In the genomic region with DNA sequence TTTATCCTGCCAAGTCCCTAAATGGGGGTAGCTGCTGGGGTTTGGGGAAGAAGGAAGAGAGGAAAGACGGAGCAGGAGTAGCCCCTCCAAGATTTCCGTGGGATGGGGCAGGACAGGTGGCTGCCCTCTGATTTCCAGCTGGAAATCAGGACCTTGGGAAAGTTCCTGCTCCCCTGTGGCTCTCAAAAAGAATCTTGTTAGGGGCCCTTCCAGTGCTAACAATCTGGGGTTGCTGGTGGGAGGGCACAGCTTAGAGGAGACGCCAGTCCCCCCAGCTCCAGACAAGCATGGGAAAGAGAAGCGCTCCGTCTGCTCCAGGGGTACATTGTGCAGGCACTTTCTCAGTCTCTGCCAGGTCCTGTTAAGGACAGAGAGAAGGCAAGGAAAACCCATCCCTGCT, we compare ENCODE assay signal across 1 cellular context.
TF ChIP-seq lines count a peak whose summit lies in the region.

No MANE protein-coding gene starts in this region.

TF ChIP-seq in WTC11, 78 proteins besides CTCF, POLR2A, EP300 and RAD21:
- TF ChIP-seq FOXJ3 (CRISPR knock-in tag; IDR thresholded peaks at IDR 0.05; ENCODE audit: borderline replicate concordance), result no peak
- TF ChIP-seq SMAD4 (CRISPR knock-in tag; IDR thresholded peaks at IDR 0.05), result no peak
- TF ChIP-seq ZNF263 (CRISPR knock-in tag; IDR thresholded peaks at IDR 0.05; ENCODE audit: low read depth), result no peak
- TF ChIP-seq MLX (CRISPR knock-in tag; IDR thresholded peaks at IDR 0.05), result no peak
- TF ChIP-seq HMGXB4 (CRISPR knock-in tag; IDR thresholded peaks at IDR 0.05), result no peak
- TF ChIP-seq NR3C1 (CRISPR knock-in tag; conservative IDR thresholded peaks at IDR 0.05; ENCODE audit: low read depth), result no peak
- TF ChIP-seq ZNF219 (CRISPR knock-in tag; IDR thresholded peaks at IDR 0.05; ENCODE audit: borderline replicate concordance), result no peak
- TF ChIP-seq, protein P1, sequence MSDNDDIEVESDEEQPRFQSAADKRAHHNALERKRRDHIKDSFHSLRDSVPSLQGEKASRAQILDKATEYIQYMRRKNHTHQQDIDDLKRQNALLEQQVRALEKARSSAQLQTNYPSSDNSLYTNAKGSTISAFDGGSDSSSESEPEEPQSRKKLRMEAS (CRISPR knock-in tag; IDR thresholded peaks at IDR 0.05), result no peak
- no peak for TF ChIP-seq TCF7 (CRISPR knock-in tag; IDR thresholded peaks at IDR 0.05; ENCODE audit: low read depth)
- no peak for TF ChIP-seq ZNF423 (CRISPR knock-in tag; IDR thresholded peaks at IDR 0.05)
- TF ChIP-seq ERG (CRISPR knock-in tag; IDR thresholded peaks at IDR 0.05), result no peak
- TF ChIP-seq ZNF416 (CRISPR knock-in tag; IDR thresholded peaks at IDR 0.05), result no peak
- TF ChIP-seq FOXP1 (CRISPR knock-in tag; IDR thresholded peaks at IDR 0.05; ENCODE audit: borderline replicate concordance), result no peak
- TF ChIP-seq ZNF281 (CRISPR knock-in tag; IDR thresholded peaks at IDR 0.05), result no peak
- TF ChIP-seq ZBTB21 (CRISPR knock-in tag; IDR thresholded peaks at IDR 0.05; ENCODE audit: borderline replicate concordance), result no peak
- TF ChIP-seq, protein P2, sequence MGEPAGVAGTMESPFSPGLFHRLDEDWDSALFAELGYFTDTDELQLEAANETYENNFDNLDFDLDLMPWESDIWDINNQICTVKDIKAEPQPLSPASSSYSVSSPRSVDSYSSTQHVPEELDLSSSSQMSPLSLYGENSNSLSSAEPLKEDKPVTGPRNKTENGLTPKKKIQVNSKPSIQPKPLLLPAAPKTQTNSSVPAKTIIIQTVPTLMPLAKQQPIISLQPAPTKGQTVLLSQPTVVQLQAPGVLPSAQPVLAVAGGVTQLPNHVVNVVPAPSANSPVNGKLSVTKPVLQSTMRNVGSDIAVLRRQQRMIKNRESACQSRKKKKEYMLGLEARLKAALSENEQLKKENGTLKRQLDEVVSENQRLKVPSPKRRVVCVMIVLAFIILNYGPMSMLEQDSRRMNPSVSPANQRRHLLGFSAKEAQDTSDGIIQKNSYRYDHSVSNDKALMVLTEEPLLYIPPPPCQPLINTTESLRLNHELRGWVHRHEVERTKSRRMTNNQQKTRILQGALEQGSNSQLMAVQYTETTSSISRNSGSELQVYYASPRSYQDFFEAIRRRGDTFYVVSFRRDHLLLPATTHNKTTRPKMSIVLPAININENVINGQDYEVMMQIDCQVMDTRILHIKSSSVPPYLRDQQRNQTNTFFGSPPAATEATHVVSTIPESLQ (CRISPR knock-in tag; IDR thresholded peaks at IDR 0.05), result no peak
- TF ChIP-seq ESRRA (CRISPR knock-in tag; IDR thresholded peaks at IDR 0.05; ENCODE audit: borderline replicate concordance), result no peak
- no peak for TF ChIP-seq E2F5 (CRISPR knock-in tag; IDR thresholded peaks at IDR 0.05)
- TF ChIP-seq, protein P3, sequence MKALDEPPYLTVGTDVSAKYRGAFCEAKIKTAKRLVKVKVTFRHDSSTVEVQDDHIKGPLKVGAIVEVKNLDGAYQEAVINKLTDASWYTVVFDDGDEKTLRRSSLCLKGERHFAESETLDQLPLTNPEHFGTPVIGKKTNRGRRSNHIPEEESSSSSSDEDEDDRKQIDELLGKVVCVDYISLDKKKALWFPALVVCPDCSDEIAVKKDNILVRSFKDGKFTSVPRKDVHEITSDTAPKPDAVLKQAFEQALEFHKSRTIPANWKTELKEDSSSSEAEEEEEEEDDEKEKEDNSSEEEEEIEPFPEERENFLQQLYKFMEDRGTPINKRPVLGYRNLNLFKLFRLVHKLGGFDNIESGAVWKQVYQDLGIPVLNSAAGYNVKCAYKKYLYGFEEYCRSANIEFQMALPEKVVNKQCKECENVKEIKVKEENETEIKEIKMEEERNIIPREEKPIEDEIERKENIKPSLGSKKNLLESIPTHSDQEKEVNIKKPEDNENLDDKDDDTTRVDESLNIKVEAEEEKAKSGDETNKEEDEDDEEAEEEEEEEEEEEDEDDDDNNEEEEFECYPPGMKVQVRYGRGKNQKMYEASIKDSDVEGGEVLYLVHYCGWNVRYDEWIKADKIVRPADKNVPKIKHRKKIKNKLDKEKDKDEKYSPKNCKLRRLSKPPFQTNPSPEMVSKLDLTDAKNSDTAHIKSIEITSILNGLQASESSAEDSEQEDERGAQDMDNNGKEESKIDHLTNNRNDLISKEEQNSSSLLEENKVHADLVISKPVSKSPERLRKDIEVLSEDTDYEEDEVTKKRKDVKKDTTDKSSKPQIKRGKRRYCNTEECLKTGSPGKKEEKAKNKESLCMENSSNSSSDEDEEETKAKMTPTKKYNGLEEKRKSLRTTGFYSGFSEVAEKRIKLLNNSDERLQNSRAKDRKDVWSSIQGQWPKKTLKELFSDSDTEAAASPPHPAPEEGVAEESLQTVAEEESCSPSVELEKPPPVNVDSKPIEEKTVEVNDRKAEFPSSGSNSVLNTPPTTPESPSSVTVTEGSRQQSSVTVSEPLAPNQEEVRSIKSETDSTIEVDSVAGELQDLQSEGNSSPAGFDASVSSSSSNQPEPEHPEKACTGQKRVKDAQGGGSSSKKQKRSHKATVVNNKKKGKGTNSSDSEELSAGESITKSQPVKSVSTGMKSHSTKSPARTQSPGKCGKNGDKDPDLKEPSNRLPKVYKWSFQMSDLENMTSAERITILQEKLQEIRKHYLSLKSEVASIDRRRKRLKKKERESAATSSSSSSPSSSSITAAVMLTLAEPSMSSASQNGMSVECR (CRISPR knock-in tag; IDR thresholded peaks at IDR 0.05; ENCODE audit: borderline replicate concordance), result no peak
